In the genomic region with DNA sequence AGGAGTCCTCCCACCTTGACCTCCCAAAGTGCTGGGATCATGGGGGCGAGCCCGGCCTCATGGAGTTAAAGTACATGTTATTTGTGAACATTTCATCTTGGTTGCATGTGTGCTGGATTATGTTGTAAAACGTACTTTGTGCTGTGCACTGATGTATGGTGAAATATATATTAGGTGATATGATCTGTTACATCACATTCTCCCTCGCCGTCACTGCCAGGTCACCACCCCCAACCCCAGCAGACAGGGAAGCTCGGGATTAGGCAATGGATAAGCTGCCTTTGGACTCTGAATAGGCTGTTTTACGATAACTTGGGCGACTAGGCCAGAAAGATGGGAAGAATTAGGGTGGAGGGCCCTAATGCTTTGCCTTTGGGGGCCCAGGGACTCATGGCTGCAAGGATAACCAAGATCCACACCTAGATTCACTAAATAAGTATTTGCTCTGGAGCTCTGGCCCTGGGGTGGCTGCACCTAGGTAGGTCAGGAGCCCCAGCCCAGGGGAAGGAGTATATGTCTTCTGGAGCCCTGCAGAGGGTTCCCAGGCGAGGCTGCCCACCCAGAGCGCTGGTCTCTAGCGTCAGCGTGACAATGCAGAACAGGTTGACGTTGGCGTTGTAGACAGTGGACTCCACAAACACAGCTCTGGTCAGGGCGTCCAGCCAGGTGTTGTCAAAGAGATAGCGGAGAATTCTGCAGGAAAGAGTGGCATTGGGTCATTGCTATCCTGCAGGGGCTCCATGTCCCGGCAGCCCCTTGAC, we compare ENCODE assay signal across 31 cellular contexts. TPM values are rescaled to one million over a fixed set of nuclear protein-coding genes. Genes with fewer than 3 reads are reported as not detected.
"Had no signal": no experiment of that assay in that cellular context is flagged by ENCODE, and none has a peak within 500 bp of the region (broad histone marks: within the 10 kb centered on the region; RNA-seq: fewer than 3 reads in every experiment).

No MANE protein-coding gene starts in this region.

- H3K4me3 ChIP-seq: breast epithelium, lower lobe of right lung, ovary, psoas muscle, smooth muscle cell, thyroid gland, upper lobe of left lung had no signal

- H3K4me3 Mint-ChIP-seq: activated B cell treated with CpG ODN at 0.5 μM for 24 hours; activated CD8-positive, alpha-beta memory T cell treated with anti-CD3 and anti-CD28 coated beads, Interleukin-2, amount 10 ng/mL, durations not matched to agents 7 days and 5 days; activated CD8-positive, alpha-beta T cell treated with anti-CD3 and anti-CD28 coated beads, Interleukin-2, amount 10 ng/mL, durations not matched to agents 7 days and 5 days; activated naive CD4-positive, alpha-beta T cell treated with anti-CD3 and anti-CD28 coated beads, Interleukin-2, amount 50 U/mL, for 24 hours; activated naive CD8-positive, alpha-beta T cell treated with anti-CD3 and anti-CD28 coated beads, Interleukin-2, amount 50 U/mL, for 24 hours; natural killer cell; stimulated activated memory B cell treated with anti-CD40 and anti-IgM and Interleukin-4, amounts not matched to agents 10 μg/mL and 1 μg/mL and 100 μg/mL, for 72 hours; stimulated activated naive CD8-positive, alpha-beta T cell treated with anti-CD3 and anti-CD28 coated beads, Interleukin-15, amount 100 ng/mL, for 72 hours had no signal

- H3K27me3 Mint-ChIP-seq: activated B cell treated with CpG ODN at 0.5 μM for 24 hours; activated naive CD4-positive, alpha-beta T cell treated with anti-CD3 and anti-CD28 coated beads, Interleukin-2, amount 50 U/mL, for 24 hours had no signal

- H3K4me1 ChIP-seq: breast epithelium, lower lobe of right lung, psoas muscle, upper lobe of left lung had no signal

- FAIRE-seq: endothelial cell of umbilical vein had no signal

- H3K4me1 Mint-ChIP-seq: activated B cell treated with CpG ODN at 0.5 μM for 24 hours; activated CD8-positive, alpha-beta memory T cell treated with anti-CD3 and anti-CD28 coated beads, Interleukin-2, amount 10 ng/mL, durations not matched to agents 7 days and 5 days; activated naive CD4-positive, alpha-beta T cell treated with anti-CD3 and anti-CD28 coated beads, Interleukin-2, amount 50 U/mL, for 24 hours; activated naive CD8-positive, alpha-beta T cell treated with anti-CD3 and anti-CD28 coated beads, Interleukin-2, amount 50 U/mL, for 24 hours; natural killer cell; stimulated activated memory B cell treated with anti-CD40 and anti-IgM and Interleukin-4, amounts not matched to agents 10 μg/mL and 1 μg/mL and 100 μg/mL, for 72 hours; stimulated activated naive CD8-positive, alpha-beta T cell treated with anti-CD3 and anti-CD28 coated beads, Interleukin-15, amount 100 ng/mL, for 72 hours had no signal

- H3K27ac Mint-ChIP-seq: activated B cell treated with CpG ODN at 0.5 μM for 24 hours; activated CD8-positive, alpha-beta memory T cell treated with anti-CD3 and anti-CD28 coated beads, Interleukin-2, amount 10 ng/mL, durations not matched to agents 7 days and 5 days; activated CD8-positive, alpha-beta T cell treated with anti-CD3 and anti-CD28 coated beads, Interleukin-2, amount 10 ng/mL, durations not matched to agents 7 days and 5 days; activated naive CD4-positive, alpha-beta T cell treated with anti-CD3 and anti-CD28 coated beads, Interleukin-2, amount 50 U/mL, for 24 hours; activated naive CD8-positive, alpha-beta T cell treated with anti-CD3 and anti-CD28 coated beads, Interleukin-2, amount 50 U/mL, for 24 hours; activated T-helper 2 cell treated with anti-CD3 and anti-CD28 coated beads, Interferon-gamma antibody, Interleukin-2, Interleukin-4, amounts not matched to agents 10 μg/mL and 5 μg/mL and 100 μg/mL, durations not matched to agents 14 hours and 24 hours and 36 hours; natural killer cell; stimulated activated memory B cell treated with anti-CD40 and anti-IgM and Interleukin-4, amounts not matched to agents 10 μg/mL and 1 μg/mL and 100 μg/mL, for 72 hours; stimulated activated naive CD8-positive, alpha-beta T cell treated with anti-CD3 and anti-CD28 coated beads, Interleukin-15, amount 100 ng/mL, for 72 hours had no signal

- H3K4me2 ChIP-seq: smooth muscle cell had no signal

- H3K9me3 Mint-ChIP-seq: activated B cell treated with CpG ODN at 0.5 μM for 24 hours; activated naive CD4-positive, alpha-beta T cell treated with anti-CD3 and anti-CD28 coated beads, Interleukin-2, amount 50 U/mL, for 24 hours; activated naive CD8-positive, alpha-beta T cell treated with anti-CD3 and anti-CD28 coated beads, Interleukin-2, amount 50 U/mL, for 24 hours; activated T-helper 2 cell treated with anti-CD3 and anti-CD28 coated beads, Interferon-gamma antibody, Interleukin-2, Interleukin-4, amounts not matched to agents 10 μg/mL and 5 μg/mL and 100 μg/mL, durations not matched to agents 14 hours and 24 hours and 36 hours; natural killer cell; stimulated activated memory B cell treated with anti-CD40 and anti-IgM and Interleukin-4, amounts not matched to agents 10 μg/mL and 1 μg/mL and 100 μg/mL, for 72 hours; stimulated activated naive CD8-positive, alpha-beta T cell treated with anti-CD3 and anti-CD28 coated beads, Interleukin-15, amount 100 ng/mL, for 72 hours had no signal

- ATAC-seq: activated CD8-positive, alpha-beta memory T cell treated with anti-CD3 and anti-CD28 coated beads, Interleukin-2, amount 10 ng/mL, durations not matched to agents 7 days and 5 days; activated CD8-positive, alpha-beta T cell treated with anti-CD3 and anti-CD28 coated beads, Interleukin-2, amount 10 ng/mL, durations not matched to agents 7 days and 5 days; activated naive CD8-positive, alpha-beta T cell treated with anti-CD3 and anti-CD28 coated beads, Interleukin-2, amount 50 U/mL, for 24 hours; lower lobe of right lung; natural killer cell; psoas muscle; stimulated activated memory B cell treated with anti-CD40 and anti-IgM and Interleukin-4, amounts not matched to agents 10 μg/mL and 1 μg/mL and 100 μg/mL, for 72 hours; stimulated activated naive CD8-positive, alpha-beta T cell treated with anti-CD3 and anti-CD28 coated beads, Interleukin-15, amount 100 ng/mL, for 72 hours had no signal

- H3K27me3 ChIP-seq: breast epithelium, neutrophil, ovary, thyroid gland, upper lobe of left lung had no signal

- H3K27ac ChIP-seq: breast epithelium, lower lobe of right lung, neutrophil, ovary, psoas muscle, thyroid gland, upper lobe of left lung had no signal

- H3K36me3 ChIP-seq: breast epithelium, lower lobe of right lung, neutrophil, ovary, thyroid gland, upper lobe of left lung had no signal

- DNase-seq: activated B cell treated with CpG ODN at 0.5 μM for 24 hours; activated CD8-positive, alpha-beta memory T cell treated with anti-CD3 and anti-CD28 coated beads, Interleukin-2, amount 10 ng/mL, durations not matched to agents 7 days and 5 days; activated CD8-positive, alpha-beta T cell treated with anti-CD3 and anti-CD28 coated beads, Interleukin-2, amount 10 ng/mL, durations not matched to agents 7 days and 5 days; activated naive CD8-positive, alpha-beta T cell treated with anti-CD3 and anti-CD28 coated beads, Interleukin-2, amount 50 U/mL, for 24 hours; activated T-cell treated with anti-CD3 and anti-CD28 coated beads, Interleukin-2, amount 50 U/mL, for 48 hours; central memory CD4-positive, alpha-beta T cell; foreskin fibroblast; head of caudate nucleus; hypothalamus; lower lobe of right lung; mesenchymal stem cell; natural killer cell; ovary; psoas muscle; stimulated activated CD4-positive, alpha-beta T cell treated with anti-CD3 and anti-CD28 coated beads, Interleukin-1b, Interleukin-23, amount 100 ng/mL, for 48 hours; stimulated activated CD4-positive, alpha-beta T cell treated with anti-CD3 and anti-CD28 coated beads, Interleukin-4, amount 100 ng/mL, for 4 hours; stimulated activated CD8-positive, alpha-beta memory T cell treated with anti-CD3 and anti-CD28 coated beads, Interleukin-4, amount 100 ng/mL, for 48 hours; stimulated activated naive CD8-positive, alpha-beta T cell treated with anti-CD3 and anti-CD28 coated beads, Interleukin-15, amount 100 ng/mL, for 72 hours; substantia nigra; T-helper 2 cell; thyroid gland; upper lobe of left lung had no signal

- H3K36me3 Mint-ChIP-seq: activated CD8-positive, alpha-beta memory T cell treated with anti-CD3 and anti-CD28 coated beads, Interleukin-2, amount 10 ng/mL, durations not matched to agents 7 days and 5 days; activated naive CD4-positive, alpha-beta T cell treated with anti-CD3 and anti-CD28 coated beads, Interleukin-2, amount 50 U/mL, for 24 hours; natural killer cell; stimulated activated memory B cell treated with anti-CD40 and anti-IgM and Interleukin-4, amounts not matched to agents 10 μg/mL and 1 μg/mL and 100 μg/mL, for 72 hours had no signal

- H3K9me3 ChIP-seq: breast epithelium, lower lobe of right lung, neutrophil, ovary, psoas muscle, thyroid gland, upper lobe of left lung had no signal

RNA-seq across cellular contexts. Expression of a gene that starts 46.2 kb away (rescaled TPM):
- total RNA-seq: activated CD8-positive, alpha-beta memory T cell treated with anti-CD3 and anti-CD28 coated beads, Interleukin-2, amount 10 ng/mL, durations not matched to agents 7 days and 5 days; endothelial cell of umbilical vein; fibroblast of lung; lower lobe of right lung; mononuclear cell; natural killer cell had no signal
